ENCODE assay signal across 22 cellular contexts in genomic region chr15:99449514-99449913, GRCh38.
A peak's percentile ranks its signal among the peaks of the same experiment; 100 is the strongest.
DNase-seq lines count a peak whose midpoint lies in the region; ATAC-seq, FAIRE-seq and TF ChIP-seq lines count a peak whose summit lies in the region.
"Had no signal": no experiment of that assay in that cellular context is flagged by ENCODE, and none has a peak within 500 bp of the region (broad histone marks: within the 10 kb centered on the region; RNA-seq: fewer than 3 reads in every experiment).

No MANE protein-coding gene starts in this region.

- peaks cover 61% of the 10 kb centered on the region for H3K4me1 Mint-ChIP-seq in activated naive CD8-positive, alpha-beta T cell (ENCODE audit: low read depth)
- H3K4me1 Mint-ChIP-seq in activated naive CD8-positive, alpha-beta T cell treated with anti-CD3 and anti-CD28 coated beads, Interleukin-2, amount 50 U/mL, for 24 hours = peaks cover 65% of the 10 kb centered on the region
- peaks cover 40% of the 10 kb centered on the region for H3K4me1 Mint-ChIP-seq in activated T-helper 2 cell treated with anti-CD3 and anti-CD28 coated beads, Interferon-gamma antibody, Interleukin-2, Interleukin-4, amounts not matched to agents 10 μg/mL and 5 μg/mL and 100 μg/mL, durations not matched to agents 14 hours and 24 hours and 36 hours (ENCODE audit: low read depth)

- peak overlapping the region; percentile 61; the same call in 1 of the 3 replicates for H2BK15ac ChIP-seq in IMR-90 (ENCODE audit: low read depth, low read length)

- in situ Hi-C loops in IMR-90 (cut with MboI; ENCODE audit: low sequenced_read_pairs) = no loop called here

- H3K4me1 ChIP-seq in IMR-90 (ENCODE audit: control insufficient read depth, insufficient read depth, low read length) (peaks cover 23% of the 10 kb centered on the region), smooth muscle cell (ENCODE audit: low read depth) (peaks cover 3% of the 10 kb centered on the region), upper lobe of right lung (peaks cover 37% of the 10 kb centered on the region)

- H3K9ac ChIP-seq in IMR-90 (ENCODE audit: low read depth, low read length) (no peak overlapping the region), smooth muscle cell (ENCODE audit: low read depth) (no peak overlapping the region)

- H3K23ac ChIP-seq in IMR-90 (ENCODE audit: low read depth, low read length) = no peak overlapping the region

- H4K20me1 ChIP-seq in IMR-90 (ENCODE audit: insufficient read depth, low read length) = no peaks in the 10 kb centered on the region
- no peaks in the 10 kb centered on the region for H4K20me1 ChIP-seq in smooth muscle cell (ENCODE audit: low read depth)

- ATAC-seq in activated naive CD8-positive, alpha-beta T cell treated with anti-CD3 and anti-CD28 coated beads, Interleukin-2, amount 50 U/mL, for 24 hours = no peak
- ATAC-seq in IMR-90 (ENCODE audit: low read depth) (no peak), upper lobe of right lung (no peak)
- ATAC-seq: activated CD8-positive, alpha-beta T cell treated with anti-CD3 and anti-CD28 coated beads for 36 hours; mucosa of descending colon had no signal

- no peak for DNase-seq in activated naive CD8-positive, alpha-beta T cell treated with anti-CD3 and anti-CD28 coated beads, Interleukin-2, amount 50 U/mL, for 24 hours
- DNase-seq in IMR-90 (peak; percentile 47), bronchial epithelial cell (ENCODE audit: low read depth) (peak; percentile 60), smooth muscle cell (lab: John Stamatoyannopoulos, UW; ENCODE audit: unreplicated experiment) (no peak), ecto neural progenitor cell (ENCODE audit: low spot score) (no peak), upper lobe of right lung (no peak)
- DNase-seq in activated T-helper 2 cell treated with anti-CD3 and anti-CD28 coated beads, Interferon-gamma antibody, Interleukin-2, Interleukin-4, amounts not matched to agents 10 μg/mL and 5 μg/mL and 100 μg/mL, durations not matched to agents 14 hours and 24 hours and 36 hours (ENCODE audit: low spot score) = no peak
- DNase-seq: activated CD8-positive, alpha-beta T cell treated with anti-CD3 and anti-CD28 coated beads for 36 hours; activated T-cell treated with anti-CD3 and anti-CD28 coated beads for 4 hours; amygdala; MG63; mucosa of descending colon; NCI-H1417; NCI-H2107; NCI-H510A; stimulated activated CD4-positive, alpha-beta T cell treated with anti-CD3 and anti-CD28 coated beads, Interleukin-4, amount 100 ng/mL, for 1 hour; T1000; thyroid gland had no signal

- H3K27me3 ChIP-seq in IMR-90 (ENCODE audit: control insufficient read depth, insufficient read depth, low read length) = no peaks in the 10 kb centered on the region
- no peaks in the 10 kb centered on the region for H3K27me3 ChIP-seq in bronchial epithelial cell (ENCODE audit: control insufficient read depth, insufficient read depth, low read length)
- H3K27me3 ChIP-seq in smooth muscle cell (ENCODE audit: low read depth) = no peaks in the 10 kb centered on the region
- H3K27me3 ChIP-seq in upper lobe of right lung = no peaks in the 10 kb centered on the region
- H3K27me3 ChIP-seq: MG63, thyroid gland had no signal

- no peaks in the 10 kb centered on the region for H3K36me3 ChIP-seq in IMR-90 (ENCODE audit: control insufficient read depth, insufficient read depth, low read length)
- no peaks in the 10 kb centered on the region for H3K36me3 ChIP-seq in bronchial epithelial cell (ENCODE audit: control insufficient read depth, insufficient read depth, low read length)
- no peaks in the 10 kb centered on the region for H3K36me3 ChIP-seq in smooth muscle cell (ENCODE audit: low read depth)
- no peaks in the 10 kb centered on the region for H3K36me3 ChIP-seq in upper lobe of right lung
- H3K36me3 ChIP-seq: MG63, neutrophil, thyroid gland had no signal

- no peak overlapping the region for H4K5ac ChIP-seq in IMR-90 (ENCODE audit: low read depth, low read length)

- WGBS in IMR-90 (ENCODE audit: extremely low coverage in 2 of 2, insufficient read length in 1 of 2), 2 experiments = no CpG with 5 or more reads among the region's 4 CpGs
- 74% methylated on average over 4 of the region's 4 CpGs for WGBS in smooth muscle cell (ENCODE audit: low lambda C conversion rate)

- H2AFZ ChIP-seq in IMR-90 (replicated peaks; ENCODE audit: low read length, poor library complexity) (no peak overlapping the region), smooth muscle cell (ENCODE audit: low read depth) (no peak overlapping the region)

- intact Hi-C loops in IMR-90 (cut with micrococcal nuclease) = no loop called here
- intact Hi-C loops in activated T-helper 2 cell treated with anti-CD3 and anti-CD28 coated beads, Interferon-gamma antibody, Interleukin-2, Interleukin-4, amounts not matched to agents 10 μg/mL and 5 μg/mL and 100 μg/mL, durations not matched to agents 14 hours and 24 hours and 36 hours (cut with micrococcal nuclease) = no loop called here
- intact Hi-C loops in upper lobe of right lung (cut with DNase I) = no loop called here

- no peaks in the 10 kb centered on the region for H3K36me3 Mint-ChIP-seq in activated naive CD8-positive, alpha-beta T cell
- no peaks in the 10 kb centered on the region for H3K36me3 Mint-ChIP-seq in activated naive CD8-positive, alpha-beta T cell treated with anti-CD3 and anti-CD28 coated beads, Interleukin-2, amount 50 U/mL, for 24 hours (ENCODE audit: low read depth)
- H3K36me3 Mint-ChIP-seq in activated T-helper 2 cell treated with anti-CD3 and anti-CD28 coated beads, Interferon-gamma antibody, Interleukin-2, Interleukin-4, amounts not matched to agents 10 μg/mL and 5 μg/mL and 100 μg/mL, durations not matched to agents 14 hours and 24 hours and 36 hours (ENCODE audit: low read depth) = no peaks in the 10 kb centered on the region

- no peaks in the 10 kb centered on the region for H3K79me2 ChIP-seq in smooth muscle cell (ENCODE audit: low read depth)

- H2BK120ac ChIP-seq in IMR-90 (ENCODE audit: low read depth, low read length) = peak overlapping the region; percentile 50; the same call in 1 of the 2 replicates

- H3K27ac ChIP-seq in IMR-90 (ENCODE audit: insufficient read depth, low read length) (no peak overlapping the region), smooth muscle cell (ENCODE audit: low read depth) (peak overlapping the region; percentile 88), upper lobe of right lung (no peak overlapping the region)
- H3K27ac ChIP-seq: neutrophil, thyroid gland had no signal

- H2BK5ac ChIP-seq in IMR-90 (ENCODE audit: low read depth, low read length, poor library complexity, severe bottlenecking) = no peak overlapping the region

- H2AK9ac ChIP-seq in IMR-90 (replicated peaks; ENCODE audit: low read depth, low read length, poor library complexity) = no peak overlapping the region

- POLR2A ChIA-PET in IMR-90 (lab: Charles Lee; ENCODE audit: unreplicated experiment) = no interaction called here

- CTCF ChIA-PET in IMR-90 (lab: Yijun Ruan, JAX) = no interaction called here

- no peak overlapping the region for H3K18ac ChIP-seq in IMR-90 (ENCODE audit: low read depth, low read length)

- TF ChIP-seq POLR2A in IMR-90 (IDR thresholded peaks at IDR 0.05; ENCODE audit: low read depth, low read length) = no peak

- dilution Hi-C loops in IMR-90 (cut with HindIII; ENCODE audit: low sequenced_read_pairs, unreplicated experiment) = no loop called here

- peak overlapping the region; percentile 20; the same call in 1 of the 2 replicates for H2BK20ac ChIP-seq in IMR-90 (ENCODE audit: low read depth, low read length)

- H2AK5ac ChIP-seq in IMR-90 (ENCODE audit: low read depth, low read length) = peak overlapping the region; percentile 59; the same call in 1 of the 2 replicates

- FAIRE-seq in bronchial epithelial cell (lab: Jason Lieb, UNC) = no peak

- H3K4me2 ChIP-seq in IMR-90 (ENCODE audit: low read depth, low read length) (no peak overlapping the region), smooth muscle cell (no peak overlapping the region)

- no peak for TF ChIP-seq RAD21 in IMR-90 (IDR thresholded peaks at IDR 0.05; ENCODE audit: low read length)

- no peak overlapping the region for H3K56ac ChIP-seq in IMR-90 (ENCODE audit: extremely low read depth, insufficient read depth, low read length)

- H3K79me1 ChIP-seq in IMR-90 (ENCODE audit: low read depth in 1 of 2, low read length in 2 of 2) = no peaks in the 10 kb centered on the region

- peaks cover 3% of the 10 kb centered on the region for H3F3A ChIP-seq in smooth muscle cell (ENCODE audit: low read depth)

- peak overlapping the region; percentile 23; the same call in 1 of the 2 replicates for H4K91ac ChIP-seq in IMR-90 (ENCODE audit: insufficient read depth, low read depth, low read length)

- H3K4me3 ChIP-seq in IMR-90 (ENCODE audit: insufficient read depth, low read depth, low read length) (no peak overlapping the region), bronchial epithelial cell (ENCODE audit: low read depth, low read length) (no peak overlapping the region), smooth muscle cell (no peak overlapping the region), upper lobe of right lung (no peak overlapping the region)
- H3K4me3 ChIP-seq: MG63, mucosa of descending colon, thyroid gland had no signal

- no peak for TF ChIP-seq CTCF in IMR-90 (conservative IDR thresholded peaks at IDR 0.05; ENCODE audit: low read depth, low read length)
- TF ChIP-seq CTCF in bronchial epithelial cell (IDR thresholded peaks at IDR 0.05; ENCODE audit: insufficient read depth, low read length, severe bottlenecking) = no peak
- TF ChIP-seq CTCF in smooth muscle cell (IDR thresholded peaks at IDR 0.05; ENCODE audit: borderline replicate concordance, insufficient read depth, poor library complexity, severe bottlenecking) = no peak
- no peak for TF ChIP-seq CTCF in upper lobe of right lung (IDR thresholded peaks at IDR 0.05)

- H3K4me3 Mint-ChIP-seq in activated naive CD8-positive, alpha-beta T cell = peak overlapping the region; percentile 54
- no peak overlapping the region for H3K4me3 Mint-ChIP-seq in activated naive CD8-positive, alpha-beta T cell treated with anti-CD3 and anti-CD28 coated beads, Interleukin-2, amount 50 U/mL, for 24 hours
- no peak overlapping the region for H3K4me3 Mint-ChIP-seq in activated T-helper 2 cell treated with anti-CD3 and anti-CD28 coated beads, Interferon-gamma antibody, Interleukin-2, Interleukin-4, amounts not matched to agents 10 μg/mL and 5 μg/mL and 100 μg/mL, durations not matched to agents 14 hours and 24 hours and 36 hours (ENCODE audit: low read depth)
- H3K4me3 Mint-ChIP-seq: dendritic cell treated with granulocyte-macrophage colony-stimulating factor and Interleukin-4, amounts not matched to agents 40 ng/mL and 50 ng/mL, for 4 days; stimulated activated naive CD8-positive, alpha-beta T cell treated with anti-CD3 and anti-CD28 coated beads, Interleukin-15, Interleukin-2, amounts not matched to agents 100 ng/mL and 50 ng/mL, for 24 hours had no signal

- no peak overlapping the region for H4K8ac ChIP-seq in IMR-90 (ENCODE audit: low read depth in 2 of 2, low read length in 2 of 2)

- peaks cover 25% of the 10 kb centered on the region for H3K9me1 ChIP-seq in IMR-90 (ENCODE audit: insufficient read depth, low read length)

- no TSS peak for BruUV-seq in IMR-90 (replicated peaks; lab: Mats Ljungman, UMichigan)

- peak overlapping the region; percentile 58; the same call in 1 of the 2 replicates for H3K4ac ChIP-seq in IMR-90 (ENCODE audit: low read depth, low read length)

- no peaks in the 10 kb centered on the region for H3K27me3 Mint-ChIP-seq in activated naive CD8-positive, alpha-beta T cell
- no peaks in the 10 kb centered on the region for H3K27me3 Mint-ChIP-seq in activated naive CD8-positive, alpha-beta T cell treated with anti-CD3 and anti-CD28 coated beads, Interleukin-2, amount 50 U/mL, for 24 hours
- peaks cover 2% of the 10 kb centered on the region for H3K27me3 Mint-ChIP-seq in activated T-helper 2 cell treated with anti-CD3 and anti-CD28 coated beads, Interferon-gamma antibody, Interleukin-2, Interleukin-4, amounts not matched to agents 10 μg/mL and 5 μg/mL and 100 μg/mL, durations not matched to agents 14 hours and 24 hours and 36 hours (ENCODE audit: low read depth)
- H3K27me3 Mint-ChIP-seq: activated CD8-positive, alpha-beta T cell treated with anti-CD3 and anti-CD28 coated beads for 36 hours had no signal

- H3K9me3 ChIP-seq in IMR-90 (ENCODE audit: control insufficient read depth, insufficient read depth, low read length) (no peaks in the 10 kb centered on the region), smooth muscle cell (replicated peaks; ENCODE audit: low read depth) (no peaks in the 10 kb centered on the region), upper lobe of right lung (no peaks in the 10 kb centered on the region)
- H3K9me3 ChIP-seq: MG63, mucosa of descending colon, neutrophil, thyroid gland had no signal

- no peaks in the 10 kb centered on the region for H3K9me3 Mint-ChIP-seq in activated naive CD8-positive, alpha-beta T cell (ENCODE audit: low read depth)
- H3K9me3 Mint-ChIP-seq in activated naive CD8-positive, alpha-beta T cell treated with anti-CD3 and anti-CD28 coated beads, Interleukin-2, amount 50 U/mL, for 24 hours = no peaks in the 10 kb centered on the region
- no peaks in the 10 kb centered on the region for H3K9me3 Mint-ChIP-seq in activated T-helper 2 cell treated with anti-CD3 and anti-CD28 coated beads, Interferon-gamma antibody, Interleukin-2, Interleukin-4, amounts not matched to agents 10 μg/mL and 5 μg/mL and 100 μg/mL, durations not matched to agents 14 hours and 24 hours and 36 hours
- H3K9me3 Mint-ChIP-seq: activated CD8-positive, alpha-beta T cell treated with anti-CD3 and anti-CD28 coated beads for 36 hours; dendritic cell treated with granulocyte-macrophage colony-stimulating factor and Interleukin-4, amounts not matched to agents 40 ng/mL and 50 ng/mL, for 4 days; stimulated activated naive CD8-positive, alpha-beta T cell treated with anti-CD3 and anti-CD28 coated beads, Interleukin-15, Interleukin-2, amounts not matched to agents 100 ng/mL and 50 ng/mL, for 24 hours had no signal

- H3K27ac Mint-ChIP-seq in activated naive CD8-positive, alpha-beta T cell = no peak overlapping the region
- H3K27ac Mint-ChIP-seq in activated naive CD8-positive, alpha-beta T cell treated with anti-CD3 and anti-CD28 coated beads, Interleukin-2, amount 50 U/mL, for 24 hours = no peak overlapping the region
- H3K27ac Mint-ChIP-seq in activated T-helper 2 cell treated with anti-CD3 and anti-CD28 coated beads, Interferon-gamma antibody, Interleukin-2, Interleukin-4, amounts not matched to agents 10 μg/mL and 5 μg/mL and 100 μg/mL, durations not matched to agents 14 hours and 24 hours and 36 hours = no peak overlapping the region
- H3K27ac Mint-ChIP-seq: activated CD8-positive, alpha-beta T cell treated with anti-CD3 and anti-CD28 coated beads for 36 hours; stimulated activated naive CD8-positive, alpha-beta T cell treated with anti-CD3 and anti-CD28 coated beads, Interleukin-15, Interleukin-2, amounts not matched to agents 100 ng/mL and 50 ng/mL, for 24 hours had no signal

- no peak overlapping the region for H3K14ac ChIP-seq in IMR-90 (replicated peaks; ENCODE audit: low read depth, low read length)

Comparison
In these comparisons a context has a peak if more than half of its experiments do, and no peak if none do; other contexts are left out.
1. DNase-seq: peak in IMR-90 (single experiment) and bronchial epithelial cell (single experiment); none in activated naive CD8-positive, alpha-beta T cell treated with anti-CD3 and anti-CD28 coated beads, Interleukin-2, amount 50 U/mL, for 24 hours (single experiment), smooth muscle cell (single experiment), ecto neural progenitor cell (single experiment), activated T-helper 2 cell treated with anti-CD3 and anti-CD28 coated beads, Interferon-gamma antibody, Interleukin-2, Interleukin-4, amounts not matched to agents 10 μg/mL and 5 μg/mL and 100 μg/mL, durations not matched to agents 14 hours and 24 hours and 36 hours (single experiment) and upper lobe of right lung (single experiment).